31 cellular contexts compared by ENCODE assay signal in the genomic region with DNA sequence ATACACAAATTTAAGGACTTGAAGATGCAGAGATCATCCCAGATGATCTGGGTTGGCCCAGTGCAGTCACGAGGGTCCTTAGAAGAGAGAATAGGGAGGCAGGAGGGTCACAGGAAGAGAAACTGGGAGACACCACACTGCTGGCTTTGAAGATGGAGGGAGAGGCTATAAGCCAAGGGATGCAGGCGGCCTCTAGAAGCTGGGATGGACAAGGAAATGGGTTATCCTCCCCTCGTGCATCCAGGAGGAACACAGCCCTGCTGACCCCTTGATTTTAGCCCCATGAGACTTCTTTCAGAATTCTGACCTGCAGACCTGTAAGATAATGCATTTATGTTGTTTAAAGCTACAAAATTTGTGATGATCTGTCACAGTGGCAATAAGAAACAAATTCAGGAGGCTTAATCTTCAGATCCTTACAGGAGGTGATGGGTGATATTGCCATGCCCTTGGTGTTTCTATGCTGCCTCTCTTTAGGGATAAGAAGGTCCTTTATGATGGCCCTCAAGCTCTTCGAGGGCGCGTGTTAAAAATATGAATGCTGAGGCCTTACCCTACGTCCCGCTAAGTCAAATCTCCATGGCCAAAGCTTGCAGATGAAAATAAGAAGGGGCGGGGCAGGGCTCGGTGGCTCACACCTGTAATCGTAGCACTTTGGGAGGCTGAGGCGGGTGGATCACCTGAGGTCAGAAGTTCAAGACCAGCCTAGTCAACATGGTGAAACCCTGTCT. TPM values are rescaled to one million over a fixed set of nuclear protein-coding genes. Genes with fewer than 3 reads are reported as not detected.
"Had no signal": no experiment of that assay in that cellular context is flagged by ENCODE, and none has a peak within 500 bp of the region (broad histone marks: within the 10 kb centered on the region; RNA-seq: fewer than 3 reads in every experiment).

No MANE protein-coding gene starts in this region.

- H3K27me3 Mint-ChIP-seq: naive thymus-derived CD8-positive, alpha-beta T cell; stimulated activated memory B cell treated with anti-CD40 and anti-IgM and Interleukin-4, amounts not matched to agents 10 μg/mL and 1 μg/mL and 100 μg/mL, for 72 hours had no signal

- H3K27me3 ChIP-seq: hepatocyte, neutrophil, pancreas, sigmoid colon, spleen, stomach, testis, thyroid gland, transverse colon, upper lobe of left lung, vagina had no signal

- H3K4me1 ChIP-seq: heart right ventricle, left ventricle myocardium inferior, pancreas, prostate gland, testis, thyroid gland, vagina had no signal

- H3K27ac Mint-ChIP-seq: memory B cell had no signal

- ATAC-seq: heart right ventricle; naive thymus-derived CD8-positive, alpha-beta T cell; pancreas; right cardiac atrium; stimulated activated memory B cell treated with anti-CD40 and anti-IgM and Interleukin-4, amounts not matched to agents 10 μg/mL and 1 μg/mL and 100 μg/mL, for 72 hours; stimulated activated naive CD8-positive, alpha-beta T cell treated with anti-CD3 and anti-CD28 coated beads, Interleukin-15, Interleukin-2, amounts not matched to agents 100 U/mL and 50 U/mL, for 24 hours had no signal

- H3K4me2 ChIP-seq: hepatocyte had no signal

- H3K36me3 Mint-ChIP-seq: memory B cell; naive thymus-derived CD8-positive, alpha-beta T cell; stimulated activated memory B cell treated with anti-CD40 and anti-IgM and Interleukin-4, amounts not matched to agents 10 μg/mL and 1 μg/mL and 100 μg/mL, for 72 hours had no signal

- DNase-seq: heart right ventricle; islet precursor cell; left ventricle myocardium inferior; occipital lobe; pancreas; retina; right cardiac atrium; sigmoid colon; small intestine; spleen; stimulated activated CD4-positive, alpha-beta T cell treated with anti-CD3 and anti-CD28 coated beads, Interleukin-4, amount 100 ng/mL, for 24 hours; stimulated activated naive CD8-positive, alpha-beta T cell treated with anti-CD3 and anti-CD28 coated beads, Interleukin-15, Interleukin-2, amounts not matched to agents 100 U/mL and 50 U/mL, for 24 hours; stomach; testis; thyroid gland; transverse colon; upper lobe of left lung had no signal

- H3K36me3 ChIP-seq: heart right ventricle, left ventricle myocardium inferior, neutrophil, pancreas, prostate gland, sigmoid colon, spleen, stomach, thyroid gland, transverse colon, upper lobe of left lung, vagina had no signal

- H2AFZ ChIP-seq: hepatocyte had no signal

- H3K9me3 Mint-ChIP-seq: memory B cell; naive thymus-derived CD8-positive, alpha-beta T cell; nephron; neural crest cell; stimulated activated memory B cell treated with anti-CD40 and anti-IgM and Interleukin-4, amounts not matched to agents 10 μg/mL and 1 μg/mL and 100 μg/mL, for 72 hours had no signal

- H3K79me2 ChIP-seq: hepatocyte had no signal

- H3K4me3 ChIP-seq: heart right ventricle, hepatocyte, left ventricle myocardium inferior, pancreas, prostate gland, sigmoid colon, spleen, stomach, testis, thyroid gland, transverse colon, upper lobe of left lung, vagina had no signal

- H3K27ac ChIP-seq: heart right ventricle, hepatocyte, left ventricle myocardium inferior, neutrophil, pancreas, prostate gland, sigmoid colon, spleen, stomach, testis, thyroid gland, transverse colon, upper lobe of left lung, vagina had no signal

- H3K4me3 Mint-ChIP-seq: memory B cell; naive thymus-derived CD8-positive, alpha-beta T cell; nephron; neural crest cell; stimulated activated memory B cell treated with anti-CD40 and anti-IgM and Interleukin-4, amounts not matched to agents 10 μg/mL and 1 μg/mL and 100 μg/mL, for 72 hours had no signal

- H3K9me3 ChIP-seq: left ventricle myocardium inferior, neutrophil, pancreas, prostate gland, sigmoid colon, spleen, stomach, testis, thyroid gland, transverse colon, upper lobe of left lung, vagina had no signal

RNA-seq across cellular contexts. Expression of a gene that starts 1.5 kb away (rescaled TPM):
- total RNA-seq: heart right ventricle; hepatocyte; kidney epithelial cell; left ventricle myocardium inferior; lung microvascular endothelial cell; mucosa of gallbladder; naive thymus-derived CD8-positive, alpha-beta T cell; neural crest cell; occipital lobe; pancreas; right cardiac atrium; sigmoid colon; spleen; stomach; transverse colon; upper lobe of left lung; urinary bladder; vagina had no signal
- polyA plus RNA-seq: heart right ventricle; hepatocyte; naive thymus-derived CD8-positive, alpha-beta T cell; pancreas; right cardiac atrium; sigmoid colon; small intestine; spleen; stomach; urinary bladder had no signal

RNA-seq across cellular contexts. Expression of a gene that starts 3.4 kb away (rescaled TPM):
- total RNA-seq: heart right ventricle; hepatocyte; kidney epithelial cell; left ventricle myocardium inferior; lower leg skin; lung microvascular endothelial cell; mucosa of gallbladder; naive thymus-derived CD8-positive, alpha-beta T cell; neural crest cell; occipital lobe; pancreas; right cardiac atrium; sigmoid colon; spleen; stomach; transverse colon; upper lobe of left lung; urinary bladder; vagina had no signal
- polyA plus RNA-seq: heart right ventricle; hepatocyte; naive thymus-derived CD8-positive, alpha-beta T cell; pancreas; right cardiac atrium; sigmoid colon; small intestine; spleen; stomach; urinary bladder had no signal

RNA-seq across cellular contexts. Expression of a gene that starts 4.3 kb away (rescaled TPM):
- total RNA-seq: heart right ventricle; hepatocyte; kidney epithelial cell; left ventricle myocardium inferior; lower leg skin; lung microvascular endothelial cell; mucosa of gallbladder; naive thymus-derived CD8-positive, alpha-beta T cell; neural crest cell; occipital lobe; pancreas; prostate gland; right cardiac atrium; sigmoid colon; spleen; stomach; thyroid gland; transverse colon; upper lobe of left lung; urinary bladder; vagina had no signal
- polyA plus RNA-seq: heart right ventricle; hepatocyte; naive thymus-derived CD8-positive, alpha-beta T cell; pancreas; right cardiac atrium; sigmoid colon; small intestine; spleen; stomach; urinary bladder had no signal

RNA-seq across cellular contexts. Expression of a gene that starts 8.6 kb away (rescaled TPM):
- total RNA-seq: heart right ventricle; hepatocyte; kidney epithelial cell; left ventricle myocardium inferior; lower leg skin; lung microvascular endothelial cell; mucosa of gallbladder; naive thymus-derived CD8-positive, alpha-beta T cell; neural crest cell; occipital lobe; pancreas; prostate gland; right cardiac atrium; sigmoid colon; spleen; stomach; thyroid gland; transverse colon; upper lobe of left lung; urinary bladder; vagina had no signal
- polyA plus RNA-seq: heart right ventricle; hepatocyte; naive thymus-derived CD8-positive, alpha-beta T cell; pancreas; right cardiac atrium; sigmoid colon; small intestine; spleen; stomach; urinary bladder had no signal

RNA-seq across cellular contexts. Expression of a gene that starts 21.8 kb away (rescaled TPM):
- total RNA-seq: occipital lobe had no signal
